ENCODE assay signal across 14 cellular contexts in the genomic region with DNA sequence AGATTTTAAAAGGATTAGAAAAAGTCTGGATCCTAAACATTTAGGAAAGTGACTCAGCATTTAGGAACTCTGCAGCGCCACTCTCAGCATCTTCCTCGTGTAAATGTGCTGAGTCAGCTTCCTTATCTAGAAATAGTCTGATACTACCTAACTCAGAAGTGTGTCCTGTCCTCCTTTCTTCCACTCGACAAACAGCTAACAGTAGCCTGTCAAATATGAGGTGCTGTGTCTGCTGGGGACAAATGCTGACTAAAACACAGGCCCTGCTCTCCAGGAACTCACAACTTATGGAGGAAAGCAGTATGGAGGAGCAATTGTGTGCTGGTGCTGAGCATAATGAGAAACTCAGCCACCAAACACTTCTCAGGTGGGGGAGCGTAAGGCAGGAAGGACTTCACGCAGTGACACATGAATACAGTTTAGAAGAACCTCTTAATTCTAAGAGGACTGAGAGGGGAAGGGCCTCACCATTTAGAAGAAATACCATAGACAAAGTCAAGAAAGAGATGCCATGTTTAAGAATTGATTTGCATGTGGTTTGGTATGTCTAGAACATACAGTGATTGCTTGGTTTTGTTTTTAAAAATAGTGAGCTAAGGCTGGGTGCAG.
DNase-seq lines count a peak whose midpoint lies in the region; ATAC-seq and TF ChIP-seq lines count a peak whose summit lies in the region.
"Had no signal": no experiment of that assay in that cellular context is flagged by ENCODE, and none has a peak within 500 bp of the region (broad histone marks: within the 10 kb centered on the region; RNA-seq: fewer than 3 reads in every experiment).

No MANE protein-coding gene starts in this region.

- peaks cover 38% of the 10 kb centered on the region for H3K36me3 ChIP-seq in GM23248 (ENCODE audit: low read depth)

- intact Hi-C loops in posterior cingulate gyrus (cut with DNase I) = no loop called here

- H3K4me1 ChIP-seq in GM23248 (ENCODE audit: insufficient read depth) = peaks cover 19% of the 10 kb centered on the region

- no peaks in the 10 kb centered on the region for H3K27me3 ChIP-seq in GM23248 (replicated peaks; ENCODE audit: insufficient read depth)

- WGBS in GM23248 (ENCODE audit: low coverage in 1 of 2, low lambda C conversion rate in 2 of 2, missing lambda C conversion rate in 2 of 2), 2 experiments = 44 to 46% methylated on average over 5 of the region's 5 CpGs

- TF ChIP-seq CTCF in fibroblast of pulmonary artery (IDR thresholded peaks at IDR 0.05; ENCODE audit: low read length, missing control alignments) = peak; percentile 3

- H3K9ac ChIP-seq in GM23248 = peak overlapping the region; percentile 8; the same call in 1 of the 2 replicates

- H3K9me3 ChIP-seq in GM23248 (ENCODE audit: low read depth) = no peaks in the 10 kb centered on the region

- H3K27ac ChIP-seq in GM23248 = peak overlapping the region; percentile 57

- H3K4me3 ChIP-seq in GM23248 (no peak overlapping the region), fibroblast of pulmonary artery (replicated peaks; ENCODE audit: low read depth, low read length) (no peak overlapping the region)

- no peaks in the 10 kb centered on the region for H4K20me1 ChIP-seq in GM23248 (ENCODE audit: insufficient read depth)

- peaks cover 4% of the 10 kb centered on the region; the same call in 1 of the 2 replicates for H3K79me2 ChIP-seq in GM23248 (ENCODE audit: insufficient read depth)

- no peaks in the 10 kb centered on the region for H3K9me2 ChIP-seq in GM23248 (ENCODE audit: insufficient read depth)

- ATAC-seq in HG03175 (IDR thresholded peaks at IDR 0.05; ENCODE audit: unreplicated experiment) = no peak

- peaks cover 61% of the 10 kb centered on the region for H3F3A ChIP-seq in GM23248 (ENCODE audit: insufficient read depth)

- DNase-seq in EH (ENCODE audit: low read depth) (peak; percentile 87), GM23248 (peak; percentile 86), OCI-M1 (lab: John Stamatoyannopoulos, UW) (peak; percentile 51), fibroblast of pulmonary artery (ENCODE audit: low read depth) (peak; percentile 84), D341Med (ENCODE audit: low spot score) (no peak), posterior cingulate gyrus (no peak), DMS153 (lab: John Stamatoyannopoulos, UW) (no peak)
- DNase-seq: activated CD8-positive, alpha-beta memory T cell treated with anti-CD3 and anti-CD28 coated beads, Interleukin-2, amount 50 U/mL, for 4 hours; CD4-positive, alpha-beta memory T cell; naive B cell; NCI-H748 treated with DMSO at 0.1 percent for 48 hours; stimulated activated CD4-positive, alpha-beta T cell treated with anti-CD3 and anti-CD28 coated beads, Interleukin-1b, Interleukin-23, amount 100 ng/mL, for 48 hours; T-helper 1 cell had no signal

- H2AFZ ChIP-seq in GM23248 = no peak overlapping the region

- in situ Hi-C loops in GM23248 (cut with MboI) = no loop called here

- peak overlapping the region; percentile 27 for H3K4me2 ChIP-seq in GM23248 (ENCODE audit: unreplicated experiment)

Comparison
In these comparisons a context has a peak if more than half of its experiments do, and no peak if none do; other contexts are left out.
1. DNase-seq: peak in EH (single experiment), GM23248 (single experiment), OCI-M1 (single experiment) and fibroblast of pulmonary artery (single experiment); none in D341Med (single experiment), posterior cingulate gyrus (0 of 10) and DMS153 (single experiment).